In the genomic region with DNA sequence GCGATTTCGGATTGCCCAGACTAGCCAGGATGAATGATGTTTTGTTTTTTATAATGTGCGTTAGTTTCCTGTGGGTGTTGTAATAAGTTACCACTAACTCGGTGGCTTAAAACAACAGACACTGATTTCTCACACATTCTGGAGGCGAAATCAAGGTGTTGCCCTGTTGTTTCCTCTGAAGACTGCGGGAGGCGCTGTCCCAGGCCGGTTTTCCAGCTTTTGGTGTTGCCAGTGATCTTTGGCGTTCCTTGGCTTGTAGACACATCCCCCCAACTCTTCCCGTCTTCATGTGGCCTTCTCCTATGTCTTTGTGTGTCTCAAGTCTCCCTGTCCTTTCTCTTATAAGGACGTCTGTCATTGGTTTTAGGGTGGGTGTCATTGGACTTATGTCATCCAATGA, we compare ENCODE assay signal across 20 cellular contexts.
A peak's percentile ranks its signal among the peaks of the same experiment; 100 is the strongest.
DNase-seq lines count a peak whose midpoint lies in the region; ATAC-seq and TF ChIP-seq lines count a peak whose summit lies in the region.
"Had no signal": no experiment of that assay in that cellular context is flagged by ENCODE, and none has a peak within 500 bp of the region (broad histone marks: within the 10 kb centered on the region; RNA-seq: fewer than 3 reads in every experiment).

No MANE protein-coding gene starts in this region.

- no peak for TF ChIP-seq POLR2A in HCT116 (IDR thresholded peaks at IDR 0.05; ENCODE audit: borderline replicate concordance, extremely low read depth, insufficient read depth, insufficient read length)

- no peak overlapping the region for H3K4me2 ChIP-seq in DND-41 (ENCODE audit: insufficient read depth, low read length)
- H3K4me2 ChIP-seq in HCT116 (ENCODE audit: low read length): no peak overlapping the region

- intact Hi-C loops in HCT116 (cut with micrococcal nuclease): no loop called here

- CTCF ChIA-PET in HCT116 (lab: Charles Lee): interaction anchor here (0.8 to 1.0 kb wide), 2 partner anchors 70 kb away, joined by 3 read pairs; no protein-coding TSS in a partner anchor
- CTCF ChIA-PET in WTC11 (lab: Charles Lee): interaction anchor here (0.6 to 4.0 kb wide), 28 partner anchors 8 to 241 kb away, joined by 3 to 68 read pairs (median 4); no protein-coding TSS in a partner anchor

- no peak for DNase-seq in DND-41
- no peak for DNase-seq in HCT116 (ENCODE audit: low read depth, low spot score)
- DNase-seq in WTC11 (ENCODE audit: low spot score): peak; percentile 38
- no peak for DNase-seq in mesothelial cell of epicardium (ENCODE audit: low spot score in 2 of 2, unreplicated experiment in 2 of 2)
- DNase-seq in stimulated activated CD4-positive, alpha-beta T cell treated with anti-CD3 and anti-CD28 coated beads, Interleukin-4, amount 100 ng/mL, for 24 hours: no peak
- no peak for DNase-seq in activated naive CD4-positive, alpha-beta T cell treated with Interleukin-2 at 50 U/mL for 16 hours
- DNase-seq in NCI-H2227 treated with DMSO at 0.1 percent for 48 hours (lab: John Stamatoyannopoulos, UW): no peak
- no peak for DNase-seq in NCI-H748 treated with DMSO at 0.1 percent for 48 hours (lab: John Stamatoyannopoulos, UW)
- DNase-seq: activated CD4-positive, alpha-beta T cell treated with anti-CD3 and anti-CD28 coated beads for 1 hour; amygdala; Caco-2; foreskin keratinocyte; HCEC 1CT; Kasumi-1; left cardiac atrium; mucosa of descending colon; NCI-H1436 treated with DMSO at 0.1 percent for 48 hours; NCI-H345; nucleus accumbens; SHP77 treated with DMSO at 0.1 percent for 48 hours had no signal

- H3K27ac ChIP-seq in DND-41 (ENCODE audit: low read length): no peak overlapping the region
- no peak overlapping the region for H3K27ac ChIP-seq in HCT116 (ENCODE audit: low read depth, low read length)
- H3K27ac ChIP-seq: foreskin keratinocyte had no signal

- H3K36me3 Mint-ChIP-seq in WTC11: peaks cover 22% of the 10 kb centered on the region
- no peaks in the 10 kb centered on the region for H3K36me3 Mint-ChIP-seq in mesothelial cell of epicardium

- H3K4me3 Mint-ChIP-seq in WTC11 (no peak overlapping the region), mesothelial cell of epicardium (no peak overlapping the region)

- H3K9me3 Mint-ChIP-seq in WTC11 (peaks cover 21% of the 10 kb centered on the region), mesothelial cell of epicardium (peaks cover 8% of the 10 kb centered on the region)

- no TSS peak for BruUV-seq in HCT116 (replicated peaks; lab: Mats Ljungman, UMichigan)

- POLR2A ChIA-PET in HCT116 (lab: Charles Lee): no interaction called here
- POLR2A ChIA-PET in WTC11 (lab: Charles Lee): interaction anchor here (1.1 kb wide), 1 partner anchor 147 kb away, joined by 8 read pairs; the partner anchor contains the start of gene TMEM132B

- TF ChIP-seq RAD21 in HCT116 (IDR thresholded peaks at IDR 0.05; ENCODE audit: low read depth): no peak

- H4K20me1 ChIP-seq in DND-41 (ENCODE audit: insufficient read depth, low read length): no peaks in the 10 kb centered on the region
- H4K20me1 ChIP-seq in HCT116 (ENCODE audit: insufficient read depth): no peaks in the 10 kb centered on the region

- H3K27me3 Mint-ChIP-seq in WTC11 (ENCODE audit: low read depth) (peaks cover 3% of the 10 kb centered on the region; the same call in 1 of the 2 replicates), mesothelial cell of epicardium (ENCODE audit: low read depth) (peaks cover 76% of the 10 kb centered on the region)

- no peak overlapping the region for H3K4me3 ChIP-seq in DND-41 (ENCODE audit: low read depth in 1 of 2, low read length in 2 of 2)
- H3K4me3 ChIP-seq in HCT116 (replicated peaks in 1 of 2; ENCODE audit: low read depth in 1 of 2, low read length in 2 of 2): no peak overlapping the region
- H3K4me3 ChIP-seq: mucosa of descending colon had no signal

- TF ChIP-seq CTCF in DND-41 (IDR thresholded peaks at IDR 0.05; ENCODE audit: borderline replicate concordance, extremely low read depth, low read length, poor library complexity, severe bottlenecking) (peak; percentile 42), HCT116 (IDR thresholded peaks at IDR 0.05 in 2 of 3, conservative IDR thresholded peaks at IDR 0.05 in 1 of 3; ENCODE audit: borderline replicate concordance in 1 of 3, insufficient read depth in 1 of 3, low read depth in 2 of 3, low read length in 2 of 3) (peak in 2 of 3 experiments; percentile 38 to 62; a peak in 4 of 6 replicates), WTC11 (IDR thresholded peaks at IDR 0.05) (peak; percentile 60; the same call in 1 of the 2 replicates), mesothelial cell of epicardium (IDR thresholded peaks at IDR 0.05; ENCODE audit: unreplicated experiment) (peak; percentile 23)

- H3K27ac Mint-ChIP-seq in WTC11: no peak overlapping the region
- H3K27ac Mint-ChIP-seq in mesothelial cell of epicardium: no peak overlapping the region

- RAD21 ChIA-PET in HCT116 (lab: Charles Lee; ENCODE audit: low non-redundant PET in 1 of 2, low total read pairs in 2 of 2, uncharacterized antibody in 2 of 2, unreplicated experiment in 2 of 2): no interaction called here

- no peak for ATAC-seq in DND-41 (ENCODE audit: insufficient read depth, low read depth)
- no peak for ATAC-seq in HCT116
- no peak for ATAC-seq in WTC11
- ATAC-seq: foreskin keratinocyte, left cardiac atrium, mucosa of descending colon had no signal

- H3K79me2 ChIP-seq in DND-41 (ENCODE audit: insufficient read depth, low read length) (no peaks in the 10 kb centered on the region), HCT116 (ENCODE audit: insufficient read depth, low read length) (no peaks in the 10 kb centered on the region)

- H3K36me3 ChIP-seq in DND-41 (ENCODE audit: insufficient read depth, low read length) (no peaks in the 10 kb centered on the region), HCT116 (ENCODE audit: control insufficient read depth in 1 of 2, insufficient read depth in 2 of 2, low read length in 2 of 2) (no peaks in the 10 kb centered on the region)

- H3K4me1 ChIP-seq in DND-41 (ENCODE audit: insufficient read depth, low read length): no peaks in the 10 kb centered on the region
- H3K4me1 ChIP-seq in HCT116 (ENCODE audit: control insufficient read depth in 1 of 2, insufficient read depth in 2 of 2, low read length in 2 of 2): no peaks in the 10 kb centered on the region
- H3K4me1 ChIP-seq: Caco-2, foreskin keratinocyte had no signal

- no peaks in the 10 kb centered on the region for H3K9me2 ChIP-seq in HCT116 (ENCODE audit: insufficient read depth)

- H3K9ac ChIP-seq in DND-41 (ENCODE audit: low read depth, low read length) (no peak overlapping the region), HCT116 (ENCODE audit: low read length) (no peak overlapping the region)

- H2AFZ ChIP-seq in DND-41 (ENCODE audit: low read depth, low read length) (no peak overlapping the region), HCT116 (ENCODE audit: low read depth, low read length, poor library complexity, severe bottlenecking) (no peak overlapping the region)

- peaks cover 49% of the 10 kb centered on the region for H3K4me1 Mint-ChIP-seq in WTC11
- H3K4me1 Mint-ChIP-seq in mesothelial cell of epicardium: no peaks in the 10 kb centered on the region

- H3K27me3 ChIP-seq in DND-41 (ENCODE audit: insufficient read depth, low read length, poor library complexity): peaks cover 9% of the 10 kb centered on the region
- H3K27me3 ChIP-seq in HCT116 (ENCODE audit: insufficient read depth, low read length): peaks cover 40% of the 10 kb centered on the region; the same call in 1 of the 2 replicates
- H3K27me3 ChIP-seq: foreskin keratinocyte had no signal

- H3K9me3 ChIP-seq in DND-41 (ENCODE audit: insufficient read depth, low read length, severe bottlenecking) (no peaks in the 10 kb centered on the region), HCT116 (ENCODE audit: control insufficient read depth in 1 of 2, insufficient read depth in 1 of 2, low read depth in 1 of 2, low read length in 2 of 2) (no peaks in the 10 kb centered on the region)
- H3K9me3 ChIP-seq: Caco-2, mucosa of descending colon had no signal

TF ChIP-seq in HCT116, 20 proteins besides CTCF, POLR2A, EP300 and RAD21:
- TF ChIP-seq ATF3 (IDR thresholded peaks at IDR 0.05) (no peak), SP1 (IDR thresholded peaks at IDR 0.05; ENCODE audit: low read depth) (no peak), ELF1 (IDR thresholded peaks at IDR 0.05; ENCODE audit: borderline replicate concordance, low read depth) (no peak), EZH2 (IDR thresholded peaks at IDR 0.05) (no peak)

TF ChIP-seq in WTC11, 78 proteins besides CTCF, POLR2A, EP300 and RAD21 (continues in another document):
- TF ChIP-seq, protein P1, sequence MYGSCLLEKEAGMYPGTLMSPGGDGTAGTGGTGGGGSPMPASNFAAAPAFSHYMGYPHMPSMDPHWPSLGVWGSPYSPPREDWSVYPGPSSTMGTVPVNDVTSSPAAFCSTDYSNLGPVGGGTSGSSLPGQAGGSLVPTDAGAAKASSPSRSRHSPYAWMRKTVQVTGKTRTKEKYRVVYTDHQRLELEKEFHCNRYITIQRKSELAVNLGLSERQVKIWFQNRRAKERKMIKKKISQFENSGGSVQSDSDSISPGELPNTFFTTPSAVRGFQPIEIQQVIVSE (CRISPR knock-in tag; IDR thresholded peaks at IDR 0.05; ENCODE audit: borderline replicate concordance): no peak
- TF ChIP-seq, protein P2, sequence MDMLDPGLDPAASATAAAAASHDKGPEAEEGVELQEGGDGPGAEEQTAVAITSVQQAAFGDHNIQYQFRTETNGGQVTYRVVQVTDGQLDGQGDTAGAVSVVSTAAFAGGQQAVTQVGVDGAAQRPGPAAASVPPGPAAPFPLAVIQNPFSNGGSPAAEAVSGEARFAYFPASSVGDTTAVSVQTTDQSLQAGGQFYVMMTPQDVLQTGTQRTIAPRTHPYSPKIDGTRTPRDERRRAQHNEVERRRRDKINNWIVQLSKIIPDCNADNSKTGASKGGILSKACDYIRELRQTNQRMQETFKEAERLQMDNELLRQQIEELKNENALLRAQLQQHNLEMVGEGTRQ (CRISPR knock-in tag; IDR thresholded peaks at IDR 0.05): no peak
- TF ChIP-seq SOX15 (CRISPR knock-in tag; IDR thresholded peaks at IDR 0.05) (no peak), ZNF138 (CRISPR knock-in tag; conservative IDR thresholded peaks at IDR 0.05) (no peak), SMAD3 (CRISPR knock-in tag; IDR thresholded peaks at IDR 0.05; ENCODE audit: borderline replicate concordance) (no peak)
